17 cellular contexts compared by ENCODE assay signal in the genomic region with DNA sequence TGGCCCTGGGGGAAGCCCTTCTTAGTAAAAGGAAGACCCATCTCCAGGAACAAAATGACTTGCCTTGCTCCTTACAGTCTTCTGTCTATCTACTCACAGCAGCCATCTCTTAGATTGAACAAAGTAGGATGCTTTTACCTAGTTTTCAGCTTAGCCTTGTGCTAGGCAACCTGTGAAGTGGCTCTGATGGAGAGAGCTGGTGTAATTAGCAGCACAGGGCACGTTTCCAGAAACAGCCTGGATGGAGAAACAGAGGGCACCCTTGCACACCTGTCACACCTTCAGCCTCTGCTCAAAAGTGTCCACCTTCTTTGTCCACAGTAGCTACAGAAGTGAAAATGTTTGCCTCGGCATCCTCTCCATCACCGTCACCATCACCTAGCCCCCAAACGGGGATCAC.
"Had no signal": no experiment of that assay in that cellular context is flagged by ENCODE, and none has a peak within 500 bp of the region (broad histone marks: within the 10 kb centered on the region; RNA-seq: fewer than 3 reads in every experiment).

No MANE protein-coding gene starts in this region.

- H3K4me3 ChIP-seq: dorsolateral prefrontal cortex, psoas muscle, skin epidermis, stomach, thyroid gland, upper lobe of right lung had no signal

- H3K27me3 ChIP-seq: dorsolateral prefrontal cortex, stomach, thyroid gland, upper lobe of right lung had no signal

- H3K36me3 ChIP-seq: stomach, thyroid gland, upper lobe of right lung had no signal

- H3K4me1 ChIP-seq: upper lobe of right lung had no signal

- H3K9me3 ChIP-seq: psoas muscle, stomach, thyroid gland, upper lobe of right lung had no signal

- DNase-seq: central memory CD4-positive, alpha-beta T cell; cortex of kidney; dorsolateral prefrontal cortex; effector CD8-positive, alpha-beta T cell; immature natural killer cell; left colon; left ventricle myocardium superior; mesendoderm; naive B cell; occipital lobe; psoas muscle; stimulated activated CD4-positive, alpha-beta T cell treated with anti-CD3 and anti-CD28 coated beads, Interleukin-12 subunit alpha, Interleukin-12 subunit beta, amount 100 ng/mL, for 4 hours; stimulated activated naive CD4-positive, alpha-beta T cell; stomach; thyroid gland; upper lobe of right lung had no signal

- H3K27ac ChIP-seq: thyroid gland, upper lobe of right lung had no signal
